8 cellular contexts compared by ENCODE assay signal in the genomic region with DNA sequence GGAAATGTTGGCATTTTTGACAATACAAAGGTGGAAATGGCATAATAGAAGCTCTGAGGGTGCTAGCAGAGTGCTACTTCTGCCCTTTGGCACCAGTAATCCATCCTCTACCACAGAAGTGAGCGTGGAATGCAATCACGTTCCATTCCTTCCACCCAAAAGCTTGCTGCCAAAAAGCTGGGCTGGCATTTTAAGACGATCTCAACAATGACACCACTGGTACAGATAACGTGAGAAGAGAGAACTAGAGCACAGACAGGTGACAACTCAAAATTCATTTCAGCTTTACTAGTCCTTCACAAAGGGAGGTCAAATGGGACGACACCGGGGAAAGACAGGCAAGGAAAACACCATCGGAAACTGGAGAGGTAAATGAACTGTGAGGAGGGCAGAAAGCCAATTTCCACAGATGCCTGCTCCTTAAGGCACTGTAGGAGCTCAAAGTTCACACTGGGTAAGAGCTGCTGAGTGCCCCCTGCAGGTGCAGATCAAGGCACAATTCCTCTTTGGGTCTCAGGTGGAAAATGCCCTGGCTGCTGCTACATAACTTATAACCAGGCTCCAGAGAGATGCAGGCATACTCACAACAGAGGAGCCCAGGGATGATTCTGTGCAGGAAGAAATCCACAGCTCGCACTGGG. TPM values are rescaled to one million over a fixed set of nuclear protein-coding genes. Genes with fewer than 3 reads are reported as not detected.
DNase-seq lines count a peak whose midpoint lies in the region; ATAC-seq and TF ChIP-seq lines count a peak whose summit lies in the region.
"Had no signal": no experiment of that assay in that cellular context is flagged by ENCODE, and none has a peak within 500 bp of the region (broad histone marks: within the 10 kb centered on the region; RNA-seq: fewer than 3 reads in every experiment).

No MANE protein-coding gene starts in this region.

- H3K4me1 ChIP-seq in gastrocnemius medialis, result peaks cover 68 to 86% of the 10 kb centered on the region in 2 donors

- H3K36me3 ChIP-seq in gastrocnemius medialis, result no peaks in the 10 kb centered on the region

- DNase-seq in NCI-H446 (lab: John Stamatoyannopoulos, UW) (peak; percentile 32 to 78), gastrocnemius medialis (peak in 1 of 2 donors; percentile 50), KBM-7 (no peak), EL (no peak), NOMO-1 (lab: John Stamatoyannopoulos, UW; ENCODE audit: unreplicated experiment in 2 of 2) (no peak)
- DNase-seq: activated CD4-positive, alpha-beta T cell treated with anti-CD3 and anti-CD28 coated beads, Interleukin-2, amount 50 U/mL, for 4 hours had no signal

- ATAC-seq in esophagus mucosa, result peak; percentile 57
- ATAC-seq in gastrocnemius medialis, result peak; percentile 55 to 79

- no peak for TF ChIP-seq POLR2A in gastrocnemius medialis (IDR thresholded peaks at IDR 0.05)

- H3K4me3 ChIP-seq in gastrocnemius medialis, result no peak overlapping the region

- in situ Hi-C loops in gastrocnemius medialis (cut with MboI; ENCODE audit: low sequenced_read_pairs in 4 of 4) (no loop called here), KBM-7 (cut with MboI; ENCODE audit: low pct_unique_long_range_greater_than_20kb, low sequenced_read_pairs) (no loop called here)

- H3K9me3 ChIP-seq in gastrocnemius medialis, result no peaks in the 10 kb centered on the region

- intact Hi-C loops in gastrocnemius medialis (cut with DNase I; ENCODE audit: low total_unique reads), result no loop called here

- peak overlapping the region; percentile 54 to 66 (median 62) for H3K27ac ChIP-seq in gastrocnemius medialis

- TF ChIP-seq CTCF in GM12874 (IDR thresholded peaks at IDR 0.05; ENCODE audit: insufficient read depth, low read depth, low read length) (peak; percentile 29; the same call in 1 of the 2 replicates), gastrocnemius medialis (IDR thresholded peaks at IDR 0.05 in 4 of 5, conservative IDR thresholded peaks at IDR 0.05 in 1 of 5) (no peak)

- H3K27me3 ChIP-seq in gastrocnemius medialis, result no peaks in the 10 kb centered on the region

RNA-seq across cellular contexts. Expression of gene RNU4ATAC, which starts 50.7 kb away (rescaled TPM):
- total RNA-seq in esophagus mucosa (not detected), gastrocnemius medialis (not detected)

Comparison
In these comparisons a context has a peak if more than half of its experiments do, and no peak if none do; other contexts are left out.
1. DNase-seq: peak in NCI-H446 (2 of 2); none in KBM-7 (single experiment), EL (single experiment) and NOMO-1 (0 of 2).